In genomic region chr1:82445132-82445531, GRCh38 we compare ENCODE assay signal across 9 cellular contexts.
"Had no signal": no experiment of that assay in that cellular context is flagged by ENCODE, and none has a peak within 500 bp of the region (broad histone marks: within the 10 kb centered on the region; RNA-seq: fewer than 3 reads in every experiment).

No MANE protein-coding gene starts in this region.

- H3K27me3 Mint-ChIP-seq: IgD-negative memory B cell had no signal

- FAIRE-seq: H1, H54, HTR-8/SVneo had no signal

- H3K27ac Mint-ChIP-seq: H9, HFFc6, IgD-negative memory B cell had no signal

- ATAC-seq: GM23338 had no signal

- H3K4me1 Mint-ChIP-seq: IgD-negative memory B cell had no signal

- DNase-seq: H9, HCEC 1CT, HFFc6, KBM-7 had no signal

- H3K4me2 ChIP-seq: GM23338 had no signal

- H3K4me3 Mint-ChIP-seq: GM23338, H9, HFFc6, IgD-negative memory B cell had no signal

- H2AFZ ChIP-seq: GM23338 had no signal

- H3K9me3 Mint-ChIP-seq: GM23338, H9 had no signal

- H3K4me3 ChIP-seq: GM23338 had no signal

- H3K36me3 Mint-ChIP-seq: IgD-negative memory B cell had no signal
